ENCODE assay signal across 11 cellular contexts in genomic region chr12:9109213-9109522, GRCh38. TPM values are rescaled to one million over a fixed set of nuclear protein-coding genes. Genes with fewer than 3 reads are reported as not detected.
"Had no signal": no experiment of that assay in that cellular context is flagged by ENCODE, and none has a peak within 500 bp of the region (broad histone marks: within the 10 kb centered on the region; RNA-seq: fewer than 3 reads in every experiment).

No MANE protein-coding gene starts in this region.

- H3K27ac ChIP-seq: GM23248 had no signal

- H3K27ac Mint-ChIP-seq: GM23338, H9, HFFc6 had no signal

- H3K36me3 ChIP-seq: HAP-1 had no signal

- DNase-seq: GM23248, GOT3, H7, H9, HCEC 1CT, HFFc6 had no signal

- H3K4me1 Mint-ChIP-seq: GM23338, H9 had no signal

- H3K4me3 ChIP-seq: GM23248, GM23338, HAP-1 had no signal

- H3K4me2 ChIP-seq: GM23338 had no signal

- FAIRE-seq: H1, H54 had no signal

- H3K4me3 Mint-ChIP-seq: GM23338, H9, HFFc6 had no signal

- H3K4me1 ChIP-seq: HAP-1 had no signal

- H3K9me3 ChIP-seq: HAP-1 had no signal

- H3K9me3 Mint-ChIP-seq: GM23338, H9 had no signal

- ATAC-seq: GM23338, HCT116 had no signal

- H2AFZ ChIP-seq: GM23248, GM23338 had no signal

- H3K9ac ChIP-seq: GM23248 had no signal

RNA-seq across cellular contexts. Expression of gene A2M, which starts 6.6 kb away (rescaled TPM):
- total RNA-seq: GM23338, H1, H7 had no signal
